ENCODE assay signal across 9 cellular contexts in the genomic region with DNA sequence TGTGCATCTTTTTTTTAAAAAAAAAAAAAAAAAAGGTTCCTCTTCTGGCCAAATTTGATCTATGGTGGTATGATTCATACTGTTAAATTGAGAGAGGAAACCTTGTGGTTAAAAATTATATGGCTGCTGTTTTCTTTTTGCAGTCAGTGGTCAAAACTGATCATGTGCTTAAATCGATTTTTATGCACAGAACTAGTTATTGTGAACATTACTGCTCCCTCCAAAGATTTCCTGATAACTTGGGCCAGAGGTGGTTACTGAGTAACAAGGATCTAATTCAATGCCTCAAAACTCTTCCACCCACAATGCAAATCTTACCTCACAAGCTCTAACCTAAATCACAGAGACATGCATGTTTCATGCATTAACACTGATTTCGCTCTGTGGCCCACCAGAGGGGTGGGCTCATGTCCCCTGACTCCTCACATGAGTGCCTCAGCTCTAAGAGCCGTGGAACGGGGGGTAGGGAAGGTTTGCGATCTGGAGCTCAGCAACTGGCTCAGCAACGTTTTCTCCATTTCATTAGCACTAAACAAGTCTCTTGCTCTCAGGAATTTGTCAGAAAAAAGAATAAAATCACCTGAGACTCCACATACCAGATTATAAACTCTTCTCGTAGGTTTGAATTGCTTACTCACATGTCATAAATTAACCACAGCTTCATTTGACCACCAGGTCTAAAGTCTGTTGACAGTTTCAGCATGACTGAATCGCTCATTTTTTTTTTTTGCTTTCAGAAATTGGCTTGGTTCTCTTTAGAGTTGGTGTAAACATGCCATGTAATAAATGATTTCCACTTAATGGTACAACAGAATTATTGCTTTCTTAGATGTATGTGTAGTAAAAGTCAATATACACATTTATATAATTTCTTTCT.
DNase-seq lines count a peak whose midpoint lies in the region; ATAC-seq, FAIRE-seq and TF ChIP-seq lines count a peak whose summit lies in the region.
"Had no signal": no experiment of that assay in that cellular context is flagged by ENCODE, and none has a peak within 500 bp of the region (broad histone marks: within the 10 kb centered on the region; RNA-seq: fewer than 3 reads in every experiment).

No MANE protein-coding gene starts in this region.

- 19 to 62% methylated on average over 8 of the region's 8 CpGs for WGBS in sigmoid colon, 2 donors

- no peak overlapping the region for H3K9ac ChIP-seq in kidney (ENCODE audit: low read length in 2 of 2)

- intact Hi-C loops in kidney (cut with DNase I) (no loop called here), sigmoid colon (cut with DNase I) (loop anchor here (10.0 kb wide), 1 partner anchor 114 kb away; no protein-coding TSS in a partner anchor), dorsolateral prefrontal cortex (cut with DNase I) (loop anchor here in 1 of 2 donors (10.0 kb wide), 1 partner anchor 114 kb away; no protein-coding TSS in a partner anchor)

- ATAC-seq in GM18502 (IDR thresholded peaks at IDR 0.05; ENCODE audit: poor library complexity, unreplicated experiment) (peak; percentile 58), HG02678 (IDR thresholded peaks at IDR 0.05; ENCODE audit: unreplicated experiment) (peak; percentile 69)

- H3K9me3 ChIP-seq in kidney (ENCODE audit: control insufficient read depth in 1 of 2, low read length in 2 of 2) (no peaks in the 10 kb centered on the region), sigmoid colon (no peaks in the 10 kb centered on the region)

- H3K36me3 ChIP-seq in kidney (ENCODE audit: control insufficient read depth in 1 of 2, insufficient read depth in 2 of 2, low read length in 2 of 2) (peaks cover 0 to 4% of the 10 kb centered on the region in 2 donors), sigmoid colon (peaks cover 0 to 26% (median 1%) of the 10 kb centered on the region in 4 donors)

- H3K4me1 ChIP-seq in kidney (ENCODE audit: control insufficient read depth in 1 of 2, insufficient read depth in 1 of 2, low read depth in 1 of 2, low read length in 2 of 2) = peaks cover 10 to 21% of the 10 kb centered on the region in 2 donors
- H3K4me1 ChIP-seq in sigmoid colon = peaks cover 0 to 11% (median 0%) of the 10 kb centered on the region in 4 donors

- H3K4me3 ChIP-seq in kidney (ENCODE audit: low read length in 2 of 2) = peak overlapping the region; percentile 39 to 42
- H3K4me3 ChIP-seq in sigmoid colon = no peak overlapping the region
- H3K4me3 ChIP-seq in dorsolateral prefrontal cortex = no peak overlapping the region

- FAIRE-seq in kidney (lab: Jason Lieb, UNC) = peak; percentile 93

- no peak for TF ChIP-seq POLR2A in sigmoid colon (IDR thresholded peaks at IDR 0.05)

- H3K27ac ChIP-seq in kidney (ENCODE audit: low read depth in 2 of 2, low read length in 2 of 2) = peak overlapping the region; percentile 85 to 96
- H3K27ac ChIP-seq in sigmoid colon = no peak overlapping the region
- H3K27ac ChIP-seq in dorsolateral prefrontal cortex = peak overlapping the region in 2 of 59 donors; percentile 11 to 43

- no peak for TF ChIP-seq EP300 in sigmoid colon (IDR thresholded peaks at IDR 0.05)

- no peak for TF ChIP-seq CTCF in kidney (IDR thresholded peaks at IDR 0.05; ENCODE audit: borderline replicate concordance, extremely low read depth, insufficient read depth)
- no peak for TF ChIP-seq CTCF in sigmoid colon (IDR thresholded peaks at IDR 0.05)
- TF ChIP-seq CTCF in dorsolateral prefrontal cortex (IDR thresholded peaks at IDR 0.05 in 54 of 56, conservative IDR thresholded peaks at IDR 0.05 in 2 of 56; ENCODE audit: low read depth in 1 of 56, partially characterized antibody in 56 of 56) = no peak

- DNase-seq in MV-4-11 (lab: John Stamatoyannopoulos, UW) = peak; percentile 82
- no peak for DNase-seq in kidney
- DNase-seq in sigmoid colon = no peak
- DNase-seq in cortex of kidney (lab: John Stamatoyannopoulos, UW) = no peak
- no peak for DNase-seq in midbrain (lab: John Stamatoyannopoulos, UW)
- DNase-seq in dorsolateral prefrontal cortex = no peak
- DNase-seq: H7 had no signal

- H3K27me3 ChIP-seq in sigmoid colon (no peaks in the 10 kb centered on the region), dorsolateral prefrontal cortex (no peaks in the 10 kb centered on the region)

Comparison
In these comparisons a context has a peak if more than half of its experiments do, and no peak if none do; other contexts are left out.
1. H3K27ac ChIP-seq: peak in kidney (2 of 2); none in sigmoid colon (0 of 4).
2. H3K4me3 ChIP-seq: peak in kidney (2 of 2); none in sigmoid colon (0 of 4) and dorsolateral prefrontal cortex (0 of 59).